19 cellular contexts compared by ENCODE assay signal in the genomic region with DNA sequence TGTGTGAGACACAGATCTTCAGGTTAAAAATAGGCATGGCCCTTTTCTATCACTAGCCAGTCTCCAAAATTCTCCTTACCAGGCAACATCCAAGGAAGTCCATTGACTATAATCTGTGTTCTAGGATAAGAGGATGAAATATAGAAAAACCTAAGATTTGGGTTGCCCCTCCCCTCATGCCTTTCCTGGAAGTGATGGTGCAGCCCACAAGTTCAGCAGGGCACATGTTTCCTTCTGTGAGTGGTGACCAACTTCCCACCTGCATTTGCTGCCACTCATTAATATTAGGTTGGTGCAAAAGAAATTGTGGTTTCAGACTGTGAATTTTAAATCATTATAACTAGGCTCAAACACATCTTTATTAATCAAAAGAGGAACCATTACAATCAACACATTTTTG.
"Had no signal": no experiment of that assay in that cellular context is flagged by ENCODE, and none has a peak within 500 bp of the region (broad histone marks: within the 10 kb centered on the region; RNA-seq: fewer than 3 reads in every experiment).

No MANE protein-coding gene starts in this region.

- H3K27ac ChIP-seq: body of pancreas, esophagus squamous epithelium, heart right ventricle, ovary, psoas muscle, thoracic aorta, upper lobe of left lung had no signal

- H3K4me3 ChIP-seq: body of pancreas, esophagus squamous epithelium, heart right ventricle, ovary, psoas muscle, thoracic aorta, upper lobe of left lung had no signal

- H3K36me3 Mint-ChIP-seq: activated naive CD8-positive, alpha-beta T cell; memory B cell; naive B cell; T-cell had no signal

- H3K4me2 ChIP-seq: SK-N-SH had no signal

- ATAC-seq: body of pancreas, heart right ventricle, left ventricle myocardium superior, psoas muscle, right cardiac atrium, T-cell had no signal

- H3K9ac ChIP-seq: SK-N-SH had no signal

- H3K27ac Mint-ChIP-seq: activated naive CD8-positive, alpha-beta T cell; memory B cell; naive B cell had no signal

- H3K4me3 Mint-ChIP-seq: activated naive CD8-positive, alpha-beta T cell; memory B cell; naive B cell; T-cell had no signal

- H3K27me3 ChIP-seq: body of pancreas, esophagus squamous epithelium, heart right ventricle, ovary, upper lobe of left lung had no signal

- H3K4me1 ChIP-seq: body of pancreas, esophagus squamous epithelium, psoas muscle, upper lobe of left lung had no signal

- H3K4me1 Mint-ChIP-seq: memory B cell, naive B cell, T-cell had no signal

- H3K36me3 ChIP-seq: esophagus squamous epithelium, ovary, upper lobe of left lung had no signal

- DNase-seq: activated gamma-delta T cell; body of pancreas; dermis blood vessel endothelial cell; effector memory CD4-positive, alpha-beta T cell; esophagus squamous epithelium; heart right ventricle; left ventricle myocardium superior; naive B cell; ovary; psoas muscle; right cardiac atrium; SHP77 treated with DMSO at 0.1 percent for 48 hours; SK-N-SH; stimulated activated CD4-positive, alpha-beta T cell treated with anti-CD3 and anti-CD28 coated beads, Interleukin-2, amount 100 ng/mL, for 48 hours; T-cell; upper lobe of left lung had no signal

- H3K9me3 ChIP-seq: body of pancreas, esophagus squamous epithelium, heart right ventricle, ovary, psoas muscle, SK-N-SH, thoracic aorta, upper lobe of left lung had no signal

- H3K9me3 Mint-ChIP-seq: memory B cell, naive B cell, T-cell had no signal

- H3K27me3 Mint-ChIP-seq: activated naive CD8-positive, alpha-beta T cell had no signal
